ENCODE assay signal across 8 cellular contexts in genomic region chr10:88270871-88271713, GRCh38.
A peak's percentile ranks its signal among the peaks of the same experiment; 100 is the strongest.
DNase-seq lines count a peak whose midpoint lies in the region; ATAC-seq and TF ChIP-seq lines count a peak whose summit lies in the region.

No MANE protein-coding gene starts in this region.

- no peak for TF ChIP-seq CTCF in type B pancreatic cell (conservative IDR thresholded peaks at IDR 0.05)

- H3K27ac Mint-ChIP-seq in activated naive CD8-positive, alpha-beta T cell treated with anti-CD3 and anti-CD28 coated beads, Interleukin-2, amount 10 ng/mL, durations not matched to agents 7 days and 5 days, result peak overlapping the region; percentile 69
- peak overlapping the region; percentile 54 to 89 (median 77) for H3K27ac Mint-ChIP-seq in naive thymus-derived CD8-positive, alpha-beta T cell
- no peak overlapping the region for H3K27ac Mint-ChIP-seq in type B pancreatic cell

- H3K4me1 Mint-ChIP-seq in activated naive CD8-positive, alpha-beta T cell treated with anti-CD3 and anti-CD28 coated beads, Interleukin-2, amount 10 ng/mL, durations not matched to agents 7 days and 5 days, result peaks cover 31% of the 10 kb centered on the region
- peaks cover 19 to 60% (median 42%) of the 10 kb centered on the region in 4 donors for H3K4me1 Mint-ChIP-seq in naive thymus-derived CD8-positive, alpha-beta T cell
- H3K4me1 Mint-ChIP-seq in type B pancreatic cell (ENCODE audit: unreplicated experiment), result peaks cover 20% of the 10 kb centered on the region

- DNase-seq in NAMALWA (ENCODE audit: low spot score), result peak; percentile 14
- DNase-seq in activated naive CD8-positive, alpha-beta T cell treated with anti-CD3 and anti-CD28 coated beads, Interleukin-2, amount 10 ng/mL, durations not matched to agents 7 days and 5 days, result peak; percentile 43
- DNase-seq in naive thymus-derived CD8-positive, alpha-beta T cell, result peak in 9 of 10 donors; percentile 6 to 66 (median 44)
- DNase-seq in DMS114 treated with DMSO at 0.1 percent for 48 hours (lab: John Stamatoyannopoulos, UW; ENCODE audit: unreplicated experiment), result no peak
- DNase-seq in posterior cingulate gyrus, result no peak
- DNase-seq in type B pancreatic cell (ENCODE audit: extremely low spot score, unreplicated experiment), result no peak

- H3K36me3 Mint-ChIP-seq in activated naive CD8-positive, alpha-beta T cell treated with anti-CD3 and anti-CD28 coated beads, Interleukin-2, amount 10 ng/mL, durations not matched to agents 7 days and 5 days, result peaks cover 9% of the 10 kb centered on the region
- H3K36me3 Mint-ChIP-seq in naive thymus-derived CD8-positive, alpha-beta T cell, result no peaks in the 10 kb centered on the region
- no peaks in the 10 kb centered on the region for H3K36me3 Mint-ChIP-seq in type B pancreatic cell

- POLR2A ChIA-PET in activated naive CD8-positive, alpha-beta T cell treated with anti-CD3 and anti-CD28 coated beads, Interleukin-2, amount 10 ng/mL, durations not matched to agents 7 days and 5 days (lab: Charles Lee), result interaction anchor here (0.9 to 2.3 kb wide), 5 partner anchors 77 to 409 kb away, joined by 3 to 20 read pairs (median 5); partner anchors contain the start of genes KLLN and PTEN
- POLR2A ChIA-PET in naive thymus-derived CD8-positive, alpha-beta T cell (lab: Charles Lee), result interaction anchor here (0.6 to 1.2 kb wide), 3 partner anchors 8 to 332 kb away, joined by 3 read pairs; no protein-coding TSS in a partner anchor

- intact Hi-C loops in posterior cingulate gyrus (cut with DNase I), result no loop called here

- peaks cover 21% of the 10 kb centered on the region for H3K27me3 Mint-ChIP-seq in activated naive CD8-positive, alpha-beta T cell treated with anti-CD3 and anti-CD28 coated beads, Interleukin-2, amount 10 ng/mL, durations not matched to agents 7 days and 5 days
- no peaks in the 10 kb centered on the region for H3K27me3 Mint-ChIP-seq in naive thymus-derived CD8-positive, alpha-beta T cell
- H3K27me3 Mint-ChIP-seq in type B pancreatic cell, result no peaks in the 10 kb centered on the region

- peak overlapping the region; percentile 31 for H3K4me3 Mint-ChIP-seq in activated naive CD8-positive, alpha-beta T cell treated with anti-CD3 and anti-CD28 coated beads, Interleukin-2, amount 10 ng/mL, durations not matched to agents 7 days and 5 days
- H3K4me3 Mint-ChIP-seq in naive thymus-derived CD8-positive, alpha-beta T cell, result peak overlapping the region; percentile 55 to 78 (median 70)
- H3K4me3 Mint-ChIP-seq in type B pancreatic cell, result no peak overlapping the region

- H3K9me3 Mint-ChIP-seq in activated naive CD8-positive, alpha-beta T cell treated with anti-CD3 and anti-CD28 coated beads, Interleukin-2, amount 10 ng/mL, durations not matched to agents 7 days and 5 days, result peaks cover 2% of the 10 kb centered on the region
- H3K9me3 Mint-ChIP-seq in naive thymus-derived CD8-positive, alpha-beta T cell, result no peaks in the 10 kb centered on the region
- no peaks in the 10 kb centered on the region for H3K9me3 Mint-ChIP-seq in type B pancreatic cell

- ATAC-seq in GM18517 (IDR thresholded peaks at IDR 0.05; ENCODE audit: unreplicated experiment) (peak; percentile 93), HG02571 (IDR thresholded peaks at IDR 0.05; ENCODE audit: unreplicated experiment) (peak; percentile 80)
- peak; percentile 82 for ATAC-seq in activated naive CD8-positive, alpha-beta T cell treated with anti-CD3 and anti-CD28 coated beads, Interleukin-2, amount 10 ng/mL, durations not matched to agents 7 days and 5 days (ENCODE audit: low read depth)
- peak; percentile 76 to 88 for ATAC-seq in naive thymus-derived CD8-positive, alpha-beta T cell

Comparison
In these comparisons a context has a peak if more than half of its experiments do, and no peak if none do; other contexts are left out.
1. DNase-seq: peak in NAMALWA (single experiment), activated naive CD8-positive, alpha-beta T cell treated with anti-CD3 and anti-CD28 coated beads, Interleukin-2, amount 10 ng/mL, durations not matched to agents 7 days and 5 days (single experiment) and naive thymus-derived CD8-positive, alpha-beta T cell (9 of 10); none in DMS114 treated with DMSO at 0.1 percent for 48 hours (single experiment), posterior cingulate gyrus (0 of 10) and type B pancreatic cell (single experiment).
2. Peak in every context shown above with its lines, with median percentiles within 50 percentile points of each other: ATAC-seq.